In genomic region chr2:84175970-84176369, GRCh38 we compare ENCODE assay signal across 39 cellular contexts.
"Had no signal": no experiment of that assay in that cellular context is flagged by ENCODE, and none has a peak within 500 bp of the region (broad histone marks: within the 10 kb centered on the region; RNA-seq: fewer than 3 reads in every experiment).

No MANE protein-coding gene starts in this region.

- H3K27me3 ChIP-seq: adrenal gland, ascending aorta, body of pancreas, brain microvascular endothelial cell, breast epithelium, cardiac muscle cell had no signal

- H3K4me1 ChIP-seq: adrenal gland, ascending aorta, body of pancreas, breast epithelium had no signal

- H3K4me1 Mint-ChIP-seq: activated naive CD4-positive, alpha-beta T cell treated with anti-CD3 and anti-CD28 coated beads, Interleukin-2, amount 10 ng/mL, durations not matched to agents 7 days and 5 days; activated naive CD4-positive, alpha-beta T cell treated with anti-CD3 and anti-CD28 coated beads, Interleukin-2, amount 50 U/mL, for 24 hours; activated naive CD8-positive, alpha-beta T cell treated with anti-CD3 and anti-CD28 coated beads for 36 hours; activated naive CD8-positive, alpha-beta T cell treated with anti-CD3 and anti-CD28 coated beads, Interleukin-2, amount 10 ng/mL, durations not matched to agents 7 days and 5 days; activated naive CD8-positive, alpha-beta T cell treated with anti-CD3 and anti-CD28 coated beads, Interleukin-2, amount 50 U/mL, for 24 hours; activated T-helper 17 cell treated with anti-CD3 and anti-CD28 coated beads, Interleukin-2, amount 50 U/mL, for 72 hours; central memory CD8-positive, alpha-beta T cell had no signal

- H3K9me3 ChIP-seq: adrenal gland, ascending aorta, body of pancreas, breast epithelium had no signal

- H3K27ac ChIP-seq: adrenal gland, ascending aorta, body of pancreas, brain microvascular endothelial cell, breast epithelium, cardiac muscle cell had no signal

- H3K36me3 Mint-ChIP-seq: activated naive CD4-positive, alpha-beta T cell treated with anti-CD3 and anti-CD28 coated beads, Interleukin-2, amount 10 ng/mL, durations not matched to agents 7 days and 5 days; activated naive CD4-positive, alpha-beta T cell treated with anti-CD3 and anti-CD28 coated beads, Interleukin-2, amount 50 U/mL, for 24 hours; activated naive CD4-positive, alpha-beta T cell treated with anti-CD3 and anti-CD28 coated beads, Interleukin-2, amount 50 U/mL, for 72 hours; activated naive CD8-positive, alpha-beta T cell; activated naive CD8-positive, alpha-beta T cell treated with anti-CD3 and anti-CD28 coated beads for 36 hours; activated naive CD8-positive, alpha-beta T cell treated with anti-CD3 and anti-CD28 coated beads, Interleukin-2, amount 10 ng/mL, durations not matched to agents 7 days and 5 days; brain had no signal

- ATAC-seq: activated naive CD8-positive, alpha-beta T cell treated with anti-CD3 and anti-CD28 coated beads, Interleukin-2, amount 50 U/mL, for 24 hours; activated T-cell treated with anti-CD3 and anti-CD28 coated beads, Interleukin-2, amount 50 U/mL, for 72 hours; body of pancreas had no signal

- H3K9me3 Mint-ChIP-seq: activated naive CD4-positive, alpha-beta T cell treated with anti-CD3 and anti-CD28 coated beads for 36 hours; activated naive CD4-positive, alpha-beta T cell treated with anti-CD3 and anti-CD28 coated beads, Interleukin-2, amount 10 ng/mL, durations not matched to agents 7 days and 5 days; activated naive CD4-positive, alpha-beta T cell treated with anti-CD3 and anti-CD28 coated beads, Interleukin-2, amount 50 U/mL, for 24 hours; activated naive CD8-positive, alpha-beta T cell treated with anti-CD3 and anti-CD28 coated beads for 36 hours; activated naive CD8-positive, alpha-beta T cell treated with anti-CD3 and anti-CD28 coated beads, Interleukin-2, amount 10 ng/mL, durations not matched to agents 7 days and 5 days; activated T-cell treated with anti-CD3 and anti-CD28 coated beads, Interleukin-2, amount 50 U/mL, for 24 hours; activated T-cell treated with anti-CD3 and anti-CD28 coated beads, Interleukin-2, amount 50 U/mL, for 4 hours; activated T-cell treated with anti-CD3 and anti-CD28 coated beads, Interleukin-2, amount 50 U/mL, for 72 hours; activated T-helper 1 cell treated with anti-CD3 and anti-CD28 coated beads, Interleukin-12 subunit alpha, Interleukin-12 subunit beta, Interleukin-2, Interleukin-4 antibody, amounts not matched to agents 30 ng/mL and 10 ng/mL and 1 ng/mL, durations not matched to agents 14 hours and 24 hours and 36 hours; activated T-helper 17 cell treated with anti-CD3 and anti-CD28 coated beads, Interleukin-2, amount 50 U/mL, for 72 hours; activated T-helper 2 cell treated with anti-CD3 and anti-CD28 coated beads, Interferon-gamma antibody, Interleukin-2, Interleukin-4, amounts not matched to agents 10 μg/mL and 5 μg/mL and 100 μg/mL, durations not matched to agents 14 hours and 24 hours and 36 hours; brain; central memory CD8-positive, alpha-beta T cell had no signal

- H3K36me3 ChIP-seq: adrenal gland, ascending aorta, brain microvascular endothelial cell, breast epithelium, cardiac muscle cell had no signal

- H3K27ac Mint-ChIP-seq: activated naive CD4-positive, alpha-beta T cell treated with anti-CD3 and anti-CD28 coated beads for 36 hours; activated naive CD4-positive, alpha-beta T cell treated with anti-CD3 and anti-CD28 coated beads, Interleukin-2, amount 10 ng/mL, durations not matched to agents 7 days and 5 days; activated naive CD4-positive, alpha-beta T cell treated with anti-CD3 and anti-CD28 coated beads, Interleukin-2, amount 50 U/mL, for 24 hours; activated naive CD4-positive, alpha-beta T cell treated with anti-CD3 and anti-CD28 coated beads, Interleukin-2, amount 50 U/mL, for 72 hours; activated naive CD8-positive, alpha-beta T cell; activated naive CD8-positive, alpha-beta T cell treated with anti-CD3 and anti-CD28 coated beads for 36 hours; activated naive CD8-positive, alpha-beta T cell treated with anti-CD3 and anti-CD28 coated beads, Interleukin-2, amount 10 ng/mL, durations not matched to agents 7 days and 5 days; activated naive CD8-positive, alpha-beta T cell treated with anti-CD3 and anti-CD28 coated beads, Interleukin-2, amount 50 U/mL, for 24 hours; activated T-cell treated with anti-CD3 and anti-CD28 coated beads, Interleukin-2, amount 50 U/mL, for 24 hours; activated T-cell treated with anti-CD3 and anti-CD28 coated beads, Interleukin-2, amount 50 U/mL, for 72 hours; activated T-helper 1 cell treated with anti-CD3 and anti-CD28 coated beads, Interleukin-12 subunit alpha, Interleukin-12 subunit beta, Interleukin-2, Interleukin-4 antibody, amounts not matched to agents 30 ng/mL and 10 ng/mL and 1 ng/mL, durations not matched to agents 14 hours and 24 hours and 36 hours; activated T-helper 17 cell treated with anti-CD3 and anti-CD28 coated beads, Interleukin-2, amount 50 U/mL, for 72 hours; activated T-helper 2 cell treated with anti-CD3 and anti-CD28 coated beads, Interferon-gamma antibody, Interleukin-2, Interleukin-4, amounts not matched to agents 10 μg/mL and 5 μg/mL and 100 μg/mL, durations not matched to agents 14 hours and 24 hours and 36 hours; brain had no signal

- H3K4me3 Mint-ChIP-seq: activated naive CD4-positive, alpha-beta T cell treated with anti-CD3 and anti-CD28 coated beads for 36 hours; activated naive CD4-positive, alpha-beta T cell treated with anti-CD3 and anti-CD28 coated beads, Interleukin-2, amount 10 ng/mL, durations not matched to agents 7 days and 5 days; activated naive CD4-positive, alpha-beta T cell treated with anti-CD3 and anti-CD28 coated beads, Interleukin-2, amount 50 U/mL, for 24 hours; activated naive CD8-positive, alpha-beta T cell; activated naive CD8-positive, alpha-beta T cell treated with anti-CD3 and anti-CD28 coated beads for 36 hours; activated naive CD8-positive, alpha-beta T cell treated with anti-CD3 and anti-CD28 coated beads, Interleukin-2, amount 10 ng/mL, durations not matched to agents 7 days and 5 days; activated naive CD8-positive, alpha-beta T cell treated with anti-CD3 and anti-CD28 coated beads, Interleukin-2, amount 50 U/mL, for 24 hours; activated T-cell treated with anti-CD3 and anti-CD28 coated beads, Interleukin-2, amount 50 U/mL, for 24 hours; activated T-cell treated with anti-CD3 and anti-CD28 coated beads, Interleukin-2, amount 50 U/mL, for 4 hours; activated T-cell treated with anti-CD3 and anti-CD28 coated beads, Interleukin-2, amount 50 U/mL, for 72 hours; activated T-helper 1 cell treated with anti-CD3 and anti-CD28 coated beads, Interleukin-12 subunit alpha, Interleukin-12 subunit beta, Interleukin-2, Interleukin-4 antibody, amounts not matched to agents 30 ng/mL and 10 ng/mL and 1 ng/mL, durations not matched to agents 14 hours and 24 hours and 36 hours; activated T-helper 17 cell treated with anti-CD3 and anti-CD28 coated beads, Interleukin-2, amount 50 U/mL, for 72 hours; brain; central memory CD8-positive, alpha-beta T cell had no signal

- H3K27me3 Mint-ChIP-seq: activated naive CD4-positive, alpha-beta T cell treated with anti-CD3 and anti-CD28 coated beads, Interleukin-2, amount 10 ng/mL, durations not matched to agents 7 days and 5 days; activated naive CD8-positive, alpha-beta T cell treated with anti-CD3 and anti-CD28 coated beads, Interleukin-2, amount 10 ng/mL, durations not matched to agents 7 days and 5 days had no signal

- H3K4me3 ChIP-seq: adrenal gland, ascending aorta, body of pancreas, breast epithelium, cardiac muscle cell had no signal

- DNase-seq: activated effector memory CD4-positive, alpha-beta T cell treated with anti-CD3 and anti-CD28 coated beads, Interleukin-2, amount 50 U/mL, for 16 hours; activated effector memory CD4-positive, alpha-beta T cell treated with Interleukin-2 at 50 U/mL for 16 hours; activated gamma-delta T cell; activated gamma-delta T cell treated with Interleukin-2 at 50 U/mL for 16 hours; activated naive CD4-positive, alpha-beta T cell; activated naive CD4-positive, alpha-beta T cell treated with anti-CD3 and anti-CD28 coated beads for 36 hours; activated naive CD4-positive, alpha-beta T cell treated with anti-CD3 and anti-CD28 coated beads, Interleukin-2, amount 10 ng/mL, durations not matched to agents 7 days and 5 days; activated naive CD4-positive, alpha-beta T cell treated with anti-CD3 and anti-CD28 coated beads, Interleukin-2, amount 50 U/mL, for 16 hours; activated naive CD4-positive, alpha-beta T cell treated with Interleukin-2 at 50 U/mL for 16 hours; activated naive CD8-positive, alpha-beta T cell treated with anti-CD3 and anti-CD28 coated beads for 36 hours; activated naive CD8-positive, alpha-beta T cell treated with anti-CD3 and anti-CD28 coated beads, Interleukin-2, amount 10 ng/mL, durations not matched to agents 7 days and 5 days; activated naive CD8-positive, alpha-beta T cell treated with anti-CD3 and anti-CD28 coated beads, Interleukin-2, amount 50 U/mL, for 24 hours; activated T-cell treated with anti-CD3 and anti-CD28 coated beads, Interleukin-2, amount 50 U/mL, for 1 hour; activated T-cell treated with anti-CD3 and anti-CD28 coated beads, Interleukin-2, amount 50 U/mL, for 24 hours; activated T-cell treated with anti-CD3 and anti-CD28 coated beads, Interleukin-2, amount 50 U/mL, for 4 hours; activated T-cell treated with anti-CD3 and anti-CD28 coated beads, Interleukin-2, amount 50 U/mL, for 48 hours; activated T-cell treated with anti-CD3 and anti-CD28 coated beads, Interleukin-2, amount 50 U/mL, for 72 hours; adrenal gland; amniotic stem cell; amygdala; anterior cingulate cortex; aorta; body of pancreas; brain microvascular endothelial cell; caudate nucleus; central memory CD4-positive, alpha-beta T cell; cerebellar nuclear complex had no signal

- FAIRE-seq: astrocyte had no signal
